ENCODE assay signal across 11 cellular contexts in genomic region chr3:156614642-156615511, GRCh38. TPM values are rescaled to one million over a fixed set of nuclear protein-coding genes. Genes with fewer than 3 reads are reported as not detected.
DNase-seq lines count a peak whose midpoint lies in the region; ATAC-seq, FAIRE-seq and TF ChIP-seq lines count a peak whose summit lies in the region.
"Had no signal": no experiment of that assay in that cellular context is flagged by ENCODE, and none has a peak within 500 bp of the region (broad histone marks: within the 10 kb centered on the region; RNA-seq: fewer than 3 reads in every experiment).

No MANE protein-coding gene starts in this region.

- WGBS in GM12878 (ENCODE audit: insufficient coverage, insufficient replicate concordance, low lambda C conversion rate, missing lambda C conversion rate): 55% methylated on average over 1 of the region's 1 CpG

- no peak overlapping the region for H3K4me2 ChIP-seq in GM12878 (ENCODE audit: control insufficient read depth, insufficient read depth)

- H3K36me3 Mint-ChIP-seq in naive B cell: no peaks in the 10 kb centered on the region

- no peak overlapping the region for H3K4me3 Mint-ChIP-seq in naive B cell
- H3K4me3 Mint-ChIP-seq: activated CD4-positive, alpha-beta memory T cell treated with anti-CD3 and anti-CD28 coated beads, Interleukin-2, amount 10 ng/mL, durations not matched to agents 7 days and 5 days had no signal

- H3K9me3 Mint-ChIP-seq in naive B cell: peaks cover 0 to 2% (median 0%) of the 10 kb centered on the region in 7 donors
- H3K9me3 Mint-ChIP-seq: activated CD4-positive, alpha-beta memory T cell treated with anti-CD3 and anti-CD28 coated beads, Interleukin-2, amount 10 ng/mL, durations not matched to agents 7 days and 5 days had no signal

- peaks cover 3% of the 10 kb centered on the region; the same call in 1 of the 2 replicates for H3K4me1 ChIP-seq in GM12878 (ENCODE audit: control insufficient read depth, insufficient read depth, low read length)

- H3K9ac ChIP-seq in GM12878 (ENCODE audit: control insufficient read depth, insufficient read depth, low read length): no peak overlapping the region

- no peak for TF ChIP-seq EP300 in GM12878 (IDR thresholded peaks at IDR 0.05; ENCODE audit: borderline replicate concordance in 1 of 2, control insufficient read depth in 1 of 2, low read depth in 2 of 2, low read length in 2 of 2)

- no peak overlapping the region for H3K27ac Mint-ChIP-seq in naive B cell
- H3K27ac Mint-ChIP-seq: activated CD4-positive, alpha-beta memory T cell treated with anti-CD3 and anti-CD28 coated beads, Interleukin-2, amount 10 ng/mL, durations not matched to agents 7 days and 5 days had no signal

- no peak overlapping the region for H3K4me3 ChIP-seq in GM12878

- no peaks in the 10 kb centered on the region; a peak in 1 of 4 replicates for H3K36me3 ChIP-seq in GM12878 (ENCODE audit: control insufficient read depth in 2 of 2, insufficient read depth in 2 of 2, low read length in 1 of 2)

- RAD21 ChIA-PET in GM12878 (lab: Charles Lee; ENCODE audit: unreplicated experiment): interaction anchor here (0.8 kb wide), 1 partner anchor 13 kb away, joined by 3 read pairs; no protein-coding TSS in a partner anchor

- no peak for FAIRE-seq in GM12878 (lab: Jason Lieb, UNC)

- POLR2A ChIA-PET in GM12878 (lab: Charles Lee): interaction anchor here (0.9 to 1.4 kb wide), 2 partner anchors 10 to 14 kb away, joined by 3 read pairs; no protein-coding TSS in a partner anchor

- no peaks in the 10 kb centered on the region for H3K9me3 ChIP-seq in GM12878 (replicated peaks; ENCODE audit: control insufficient read depth, insufficient read depth, low read length)

- BruUV-seq in GM12878 (replicated peaks; lab: Mats Ljungman, UMichigan): no TSS peak

- ATAC-seq in GM18511 (IDR thresholded peaks at IDR 0.05; ENCODE audit: unreplicated experiment) (peak; percentile 66), GM12878 (peak; percentile 34; the same call in 2 of the 3 replicates), naive B cell (ENCODE audit: low read depth in 2 of 2) (peak; percentile 56 to 63), left cardiac atrium (no peak), GM19395 (IDR thresholded peaks at IDR 0.05; ENCODE audit: unreplicated experiment) (no peak)

- CTCF ChIA-PET in GM12878 (lab: Yijun Ruan, JAX): no interaction called here

- H3K27ac ChIP-seq in GM12878 (ENCODE audit: control insufficient read depth, insufficient read depth): no peak overlapping the region

- SMC1A ChIA-PET in GM12878 (lab: Charles Lee; ENCODE audit: uncharacterized antibody, unreplicated experiment): interaction anchor here (0.6 to 1.5 kb wide), 7 partner anchors 12 to 465 kb away, joined by 3 to 6 read pairs (median 4); no protein-coding TSS in a partner anchor

- H3K79me2 ChIP-seq in GM12878 (ENCODE audit: control insufficient read depth, insufficient read depth, low read length): no peaks in the 10 kb centered on the region

- H3K4me1 Mint-ChIP-seq in naive B cell: peaks cover 2 to 5% (median 4%) of the 10 kb centered on the region in 3 donors

- intact Hi-C loops in GM12878 (cut with micrococcal nuclease; ENCODE audit: unreplicated experiment): no loop called here
- intact Hi-C loops in left cardiac atrium (cut with DNase I): loop anchor here in 1 of 2 donors (5.0 kb wide), 1 partner anchor 57 kb away; the partner anchor contains the start of gene TIPARP

- TF ChIP-seq CTCF in GM12878 (IDR thresholded peaks at IDR 0.05 in 2 of 3, conservative IDR thresholded peaks at IDR 0.05 in 1 of 3; ENCODE audit: control insufficient read depth in 2 of 3, extremely low read depth in 1 of 3, insufficient read depth in 1 of 3, low read depth in 3 of 3, low read length in 3 of 3): no peak

- peaks cover 0 to 4% (median 0%) of the 10 kb centered on the region in 3 donors for H3K27me3 Mint-ChIP-seq in naive B cell

- no peak for TF ChIP-seq RAD21 in GM12878 (IDR thresholded peaks at IDR 0.05; ENCODE audit: insufficient read depth, low read depth, low read length)

- H3K27me3 ChIP-seq in GM12878 (replicated peaks in 1 of 2; ENCODE audit: control insufficient read depth in 2 of 2, insufficient read depth in 2 of 2, low read length in 1 of 2): no peaks in the 10 kb centered on the region

- peak overlapping the region; percentile 46 for H2AFZ ChIP-seq in GM12878 (ENCODE audit: control insufficient read depth, low read depth, low read length)

- DNase-seq in LHCN-M2 (ENCODE audit: low read depth): peak; percentile 39
- DNase-seq in GM12878 (ENCODE audit: low read depth, low spot score): no peak
- no peak for DNase-seq in naive B cell
- no peak for DNase-seq in stimulated activated CD4-positive, alpha-beta T cell treated with anti-CD3 and anti-CD28 coated beads, Interleukin-4, amount 100 ng/mL, for 4 hours
- no peak for DNase-seq in G401 (ENCODE audit: low spot score)
- DNase-seq in left cardiac atrium: no peak
- DNase-seq: activated CD4-positive, alpha-beta memory T cell treated with anti-CD3 and anti-CD28 coated beads, Interleukin-2, amount 10 ng/mL, durations not matched to agents 7 days and 5 days; NCI-H2107; SHP77 treated with DMSO at 0.1 percent for 48 hours had no signal

- TF ChIP-seq POLR2A in GM12878 (IDR thresholded peaks at IDR 0.05; ENCODE audit: low read depth, low read length): no peak

- in situ Hi-C loops in GM12878 (cut with MboI): no loop called here
- in situ Hi-C loops in G401 (cut with HindIII; ENCODE audit: low sequenced_read_pairs): no loop called here

- no peaks in the 10 kb centered on the region for H4K20me1 ChIP-seq in GM12878 (ENCODE audit: control insufficient read depth, insufficient read depth)

TF ChIP-seq in GM12878, 131 proteins besides CTCF, POLR2A, EP300 and RAD21 (continues in another document):
- TF ChIP-seq BRCA1 (IDR thresholded peaks at IDR 0.05; ENCODE audit: low read depth, low read length): no peak
- no peak for TF ChIP-seq GABPA (IDR thresholded peaks at IDR 0.05; ENCODE audit: low read depth)
- TF ChIP-seq JUND (IDR thresholded peaks at IDR 0.05; ENCODE audit: low read depth, low read length): no peak
- no peak for TF ChIP-seq ATF3 (IDR thresholded peaks at IDR 0.05; ENCODE audit: borderline replicate concordance, extremely low read depth, low read depth, low read length)
- no peak for TF ChIP-seq YY1 (IDR thresholded peaks at IDR 0.05; ENCODE audit: low read depth, low read length)
- no peak for TF ChIP-seq SMAD5 (IDR thresholded peaks at IDR 0.05; ENCODE audit: low read depth)

RNA-seq across cellular contexts. Expression of gene TIPARP, which starts 59.5 kb away (rescaled TPM):
- 89.9 and 103 TPM in 2 replicates for total RNA-seq in LHCN-M2 (2014; rRNA removed)
- 32.7 TPM for polyA plus RNA-seq in LHCN-M2 (2012)
- total RNA-seq in GM12878 (2013; cell fraction: nucleolus; rRNA removed): 60.0 and 68.9 TPM in 2 replicates
- 17.8 and 23.4 TPM in 2 replicates for total RNA-seq in GM12878 (2014; rRNA removed)
- 21.5 TPM in 2 replicates for total RNA-seq in GM12878 (2014; rRNA removed; fragmentation: Illumina TruSeq; extraction: Trizol)
- total RNA-seq in GM12878 (2021): 13.8 and 14.8 TPM in 2 replicates
- polyA plus RNA-seq in GM12878 (2011; ENCODE audit: low read depth): 12.8 TPM
- polyA plus RNA-seq in GM12878 (2011; rRNA removed): 13.5 and 17.2 TPM in 2 replicates
- 5.4 and 9.3 TPM in 2 replicates for polyA plus RNA-seq in GM12878 (2011; cell fraction: cytosol; rRNA removed)
- polyA plus RNA-seq in GM12878 (2011; cell fraction: nucleus; rRNA removed): 12.0 and 17.3 TPM in 2 replicates
- 16.9 and 22.4 TPM in 2 replicates for polyA plus RNA-seq in GM12878 (2012)
- polyA plus RNA-seq in GM12878 (2014; fragmentation: Illumina TruSeq; extraction: Trizol): 17.8 and 22.1 TPM in 2 replicates
- 1 to 10 TPM; 3.2 to 3.3 TPM for polyA plus RNA-seq in GM12878 (2014; fragmentation: Nextera tagmentation; extraction: Ambion mirVana)
- 7.6 and 9.3 TPM in 2 replicates for polyA plus RNA-seq in GM12878 (2014; rRNA removed)
- polyA plus RNA-seq in GM12878 (2016; fragmentation: Nextera tagmentation; extraction: Ambion mirVana): 1 to 10 TPM; 6.1 to 7.9 TPM
- 17.3 and 21.8 TPM in 2 replicates for polyA minus RNA-seq in GM12878 (2011; rRNA and poly(A)+ RNA removed)
- 6.5 and 7.7 TPM in 2 replicates for polyA minus RNA-seq in GM12878 (2011; cell fraction: cytosol; rRNA and poly(A)+ RNA removed)
- 41.8 and 42.7 TPM in 2 replicates for polyA minus RNA-seq in GM12878 (2011; cell fraction: nucleus; rRNA and poly(A)+ RNA removed)
- polyA plus RNA-seq in naive B cell (ENCODE audit: low read depth in 6 of 6): 10 to 100 TPM in 5 of 6 donors, 1 to 10 TPM in 1; 9.9 to 19.5 (median 16.0) TPM
- 26.5 and 33.1 TPM in 2 replicates for total RNA-seq in G401 (2014; rRNA removed; shearing (Covaris generic))
- 10 to 100 TPM; 34.1 to 37.2 TPM for total RNA-seq in left cardiac atrium

RNA-seq across cellular contexts. Expression of gene SSR3, which starts 60.0 kb away (rescaled TPM):
- total RNA-seq in LHCN-M2 (2014; rRNA removed): 491 and 647 TPM in 2 replicates
- 524 TPM for polyA plus RNA-seq in LHCN-M2 (2012)
- total RNA-seq in GM12878 (2013; cell fraction: nucleolus; rRNA removed): 113 and 121 TPM in 2 replicates
- 133 and 152 TPM in 2 replicates for total RNA-seq in GM12878 (2014; rRNA removed)
- 179 TPM in 2 replicates for total RNA-seq in GM12878 (2014; rRNA removed; fragmentation: Illumina TruSeq; extraction: Trizol)
- total RNA-seq in GM12878 (2021): 190 and 193 TPM in 2 replicates
- polyA plus RNA-seq in GM12878 (2011; ENCODE audit: low read depth): 324 TPM
- 191 and 203 TPM in 2 replicates for polyA plus RNA-seq in GM12878 (2011; rRNA removed)
- polyA plus RNA-seq in GM12878 (2011; cell fraction: cytosol; rRNA removed): 111 and 126 TPM in 2 replicates
- polyA plus RNA-seq in GM12878 (2011; cell fraction: nucleus; rRNA removed): 29.3 and 50.0 TPM in 2 replicates
- polyA plus RNA-seq in GM12878 (2012): 292 and 304 TPM in 2 replicates
- polyA plus RNA-seq in GM12878 (2014; fragmentation: Illumina TruSeq; extraction: Trizol): 190 and 214 TPM in 2 replicates
- polyA plus RNA-seq in GM12878 (2014; fragmentation: Nextera tagmentation; extraction: Ambion mirVana): 100 to 1,000 TPM; 278 to 345 TPM
- 124 and 153 TPM in 2 replicates for polyA plus RNA-seq in GM12878 (2014; rRNA removed)
- polyA plus RNA-seq in GM12878 (2016; fragmentation: Nextera tagmentation; extraction: Ambion mirVana): 100 to 1,000 TPM; 279 to 324 TPM
- polyA minus RNA-seq in GM12878 (2011; rRNA and poly(A)+ RNA removed): 242 and 293 TPM in 2 replicates
- 60.9 and 63.5 TPM in 2 replicates for polyA minus RNA-seq in GM12878 (2011; cell fraction: cytosol; rRNA and poly(A)+ RNA removed)
- polyA minus RNA-seq in GM12878 (2011; cell fraction: nucleus; rRNA and poly(A)+ RNA removed): 61.4 and 83.0 TPM in 2 replicates
- 10 to 100 TPM; 63.8 to 99.0 (median 89.3) TPM for polyA plus RNA-seq in naive B cell (ENCODE audit: low read depth in 6 of 6)
- total RNA-seq in G401 (2014; rRNA removed; shearing (Covaris generic)): 135 and 144 TPM in 2 replicates
- 100 to 1,000 TPM; 145 to 162 TPM for total RNA-seq in left cardiac atrium

Comparison
In these comparisons a context has a peak if more than half of its experiments do, and no peak if none do; other contexts are left out.
1. ATAC-seq: peak in GM18511 (single experiment), GM12878 (single experiment) and naive B cell (2 of 2); none in left cardiac atrium (0 of 2) and GM19395 (single experiment).